39 cellular contexts compared by ENCODE assay signal in genomic region chr4:20367446-20367845, GRCh38.
"Had no signal": no experiment of that assay in that cellular context is flagged by ENCODE, and none has a peak within 500 bp of the region (broad histone marks: within the 10 kb centered on the region; RNA-seq: fewer than 3 reads in every experiment).

No MANE protein-coding gene starts in this region.

- H3K4me1 ChIP-seq: Peyer's patch had no signal

- H3K27me3 ChIP-seq: brain microvascular endothelial cell, MG63, Peyer's patch, SJSA1 had no signal

- H3K36me3 Mint-ChIP-seq: activated CD4-positive, alpha-beta memory T cell treated with anti-CD3 and anti-CD28 coated beads for 36 hours; activated naive CD4-positive, alpha-beta T cell treated with anti-CD3 and anti-CD28 coated beads, Interleukin-2, amount 10 ng/mL, durations not matched to agents 7 days and 5 days; activated naive CD8-positive, alpha-beta T cell; T-cell had no signal

- ATAC-seq: activated naive CD8-positive, alpha-beta T cell treated with anti-CD3 and anti-CD28 coated beads, Interleukin-2, amount 50 U/mL, for 24 hours; activated T-cell treated with anti-CD3 and anti-CD28 coated beads, Interleukin-2, amount 50 U/mL, for 4 hours; PC-3; T-cell had no signal

- DNase-seq: activated B cell treated with CpG ODN at 0.5 μM for 24 hours; activated CD4-positive, alpha-beta memory T cell treated with anti-CD3 and anti-CD28 coated beads for 36 hours; activated CD4-positive, alpha-beta T cell treated with anti-CD3 and anti-CD28 coated beads for 4 hours; activated CD4-positive, alpha-beta T cell treated with anti-CD3 and anti-CD28 coated beads, Interleukin-2, amount 50 U/mL, for 1 hour; activated CD4-positive, CD25-positive, alpha-beta regulatory T cell treated with anti-CD3 and anti-CD28 coated beads, Interleukin-2, amount 50 U/mL, for 72 hours; activated CD8-positive, alpha-beta memory T cell treated with anti-CD3 and anti-CD28 coated beads, Interleukin-2, amount 50 U/mL, for 4 hours; activated gamma-delta T cell treated with Interleukin-2 at 50 U/mL for 16 hours; activated naive CD4-positive, alpha-beta T cell treated with anti-CD3 and anti-CD28 coated beads, Interleukin-2, amount 10 ng/mL, durations not matched to agents 7 days and 5 days; activated naive CD8-positive, alpha-beta T cell treated with anti-CD3 and anti-CD28 coated beads, Interleukin-2, amount 50 U/mL, for 24 hours; activated T-cell treated with anti-CD3 and anti-CD28 coated beads for 4 hours; activated T-cell treated with anti-CD3 and anti-CD28 coated beads, Interleukin-2, amount 50 U/mL, for 4 hours; amniotic stem cell; aorta; brain microvascular endothelial cell; Kasumi-1; KG1; MG63; NCI-H1048; NCI-H1436 treated with DMSO at 0.1 percent for 48 hours; NCI-H187 treated with DMSO at 0.1 percent for 48 hours; NCI-H2171 treated with DMSO at 0.1 percent for 48 hours; NCI-H2227 treated with DMSO at 0.1 percent for 48 hours; NCI-H446; NCI-H510A treated with DMSO at 0.1 percent for 48 hours; NCI-H526 treated with DMSO at 0.1 percent for 48 hours; NK-92 treated with Interleukin-12 subunit alpha and Interleukin-12 subunit beta, amount 100 ng/mL, for 24 hours; PC-3; Peyer's patch; RPMI8226; SHP77 treated with DMSO at 0.1 percent for 48 hours; SK-N-SH; T-cell; T-helper 2 cell; T-helper 9 cell had no signal

- H3K4me3 Mint-ChIP-seq: activated B cell treated with CpG ODN at 0.5 μM for 24 hours; activated CD4-positive, alpha-beta memory T cell treated with anti-CD3 and anti-CD28 coated beads for 36 hours; activated naive CD4-positive, alpha-beta T cell treated with anti-CD3 and anti-CD28 coated beads, Interleukin-2, amount 10 ng/mL, durations not matched to agents 7 days and 5 days; activated naive CD8-positive, alpha-beta T cell; activated naive CD8-positive, alpha-beta T cell treated with anti-CD3 and anti-CD28 coated beads, Interleukin-2, amount 50 U/mL, for 24 hours; activated T-cell treated with anti-CD3 and anti-CD28 coated beads, Interleukin-2, amount 50 U/mL, for 4 hours; activated T-helper 1 cell treated with anti-CD3 and anti-CD28 coated beads, Interleukin-12 subunit alpha, Interleukin-12 subunit beta, Interleukin-2, Interleukin-4 antibody, amounts not matched to agents 30 ng/mL and 10 ng/mL and 1 ng/mL, durations not matched to agents 14 hours and 24 hours and 36 hours; central memory CD8-positive, alpha-beta T cell; T-cell had no signal

- H3K27me3 Mint-ChIP-seq: activated B cell treated with CpG ODN at 0.5 μM for 24 hours; activated CD4-positive, alpha-beta memory T cell treated with anti-CD3 and anti-CD28 coated beads for 36 hours; activated naive CD4-positive, alpha-beta T cell treated with anti-CD3 and anti-CD28 coated beads, Interleukin-2, amount 10 ng/mL, durations not matched to agents 7 days and 5 days; activated naive CD8-positive, alpha-beta T cell; central memory CD8-positive, alpha-beta T cell; T-cell had no signal

- H3K9me3 Mint-ChIP-seq: activated B cell treated with CpG ODN at 0.5 μM for 24 hours; activated CD4-positive, alpha-beta memory T cell treated with anti-CD3 and anti-CD28 coated beads for 36 hours; activated naive CD4-positive, alpha-beta T cell treated with anti-CD3 and anti-CD28 coated beads, Interleukin-2, amount 10 ng/mL, durations not matched to agents 7 days and 5 days; activated naive CD8-positive, alpha-beta T cell treated with anti-CD3 and anti-CD28 coated beads, Interleukin-2, amount 50 U/mL, for 24 hours; activated T-cell treated with anti-CD3 and anti-CD28 coated beads, Interleukin-2, amount 50 U/mL, for 4 hours; activated T-helper 1 cell treated with anti-CD3 and anti-CD28 coated beads, Interleukin-12 subunit alpha, Interleukin-12 subunit beta, Interleukin-2, Interleukin-4 antibody, amounts not matched to agents 30 ng/mL and 10 ng/mL and 1 ng/mL, durations not matched to agents 14 hours and 24 hours and 36 hours; T-cell had no signal

- H3K27ac Mint-ChIP-seq: activated B cell treated with CpG ODN at 0.5 μM for 24 hours; activated CD4-positive, alpha-beta memory T cell treated with anti-CD3 and anti-CD28 coated beads for 36 hours; activated naive CD4-positive, alpha-beta T cell treated with anti-CD3 and anti-CD28 coated beads, Interleukin-2, amount 10 ng/mL, durations not matched to agents 7 days and 5 days; activated naive CD8-positive, alpha-beta T cell; activated naive CD8-positive, alpha-beta T cell treated with anti-CD3 and anti-CD28 coated beads, Interleukin-2, amount 50 U/mL, for 24 hours; activated T-helper 1 cell treated with anti-CD3 and anti-CD28 coated beads, Interleukin-12 subunit alpha, Interleukin-12 subunit beta, Interleukin-2, Interleukin-4 antibody, amounts not matched to agents 30 ng/mL and 10 ng/mL and 1 ng/mL, durations not matched to agents 14 hours and 24 hours and 36 hours; T-cell had no signal

- H3K9me3 ChIP-seq: MG63, Peyer's patch, SJSA1, SK-N-SH had no signal

- H3K4me2 ChIP-seq: SK-N-SH had no signal

- H3K9ac ChIP-seq: SK-N-SH had no signal

- H3K36me3 ChIP-seq: brain microvascular endothelial cell, MG63, Peyer's patch, SJSA1 had no signal

- H3K4me3 ChIP-seq: MG63, Peyer's patch, SJSA1 had no signal

- H3K27ac ChIP-seq: brain microvascular endothelial cell, Peyer's patch, SJSA1, VCaP had no signal

- H3K4me1 Mint-ChIP-seq: activated B cell treated with CpG ODN at 0.5 μM for 24 hours; activated naive CD4-positive, alpha-beta T cell treated with anti-CD3 and anti-CD28 coated beads, Interleukin-2, amount 10 ng/mL, durations not matched to agents 7 days and 5 days; activated naive CD8-positive, alpha-beta T cell treated with anti-CD3 and anti-CD28 coated beads, Interleukin-2, amount 50 U/mL, for 24 hours; central memory CD8-positive, alpha-beta T cell; T-cell had no signal
